8 cellular contexts compared by ENCODE assay signal in genomic region chr7:34759477-34760125, GRCh38.
DNase-seq lines count a peak whose midpoint lies in the region; ATAC-seq, FAIRE-seq and TF ChIP-seq lines count a peak whose summit lies in the region.

No MANE protein-coding gene starts in this region.

- H3K36me3 ChIP-seq in small intestine (ENCODE audit: control insufficient read depth in 2 of 2, insufficient read depth in 2 of 2, low read length in 2 of 2) (no peaks in the 10 kb centered on the region), gastrocnemius medialis (no peaks in the 10 kb centered on the region)

- peak in 2 of 5 experiments; percentile 22 to 29 for TF ChIP-seq CTCF in gastrocnemius medialis (IDR thresholded peaks at IDR 0.05 in 4 of 5, conservative IDR thresholded peaks at IDR 0.05 in 1 of 5)

- 71 to 76% (median 74%) methylated on average over 3 of the region's 3 CpGs for WGBS in small intestine, 3 donors

- no peak for TF ChIP-seq POLR2A in gastrocnemius medialis (IDR thresholded peaks at IDR 0.05)

- in situ Hi-C loops in gastrocnemius medialis (cut with MboI; ENCODE audit: low sequenced_read_pairs in 4 of 4): no loop called here

- H3K27me3 ChIP-seq in small intestine (ENCODE audit: control insufficient read depth in 2 of 2, insufficient read depth in 2 of 2, low read length in 2 of 2): no peaks in the 10 kb centered on the region
- no peaks in the 10 kb centered on the region for H3K27me3 ChIP-seq in gastrocnemius medialis

- no peaks in the 10 kb centered on the region for H3K9me3 ChIP-seq in small intestine (ENCODE audit: control insufficient read depth, low read depth)
- H3K9me3 ChIP-seq in gastrocnemius medialis: no peaks in the 10 kb centered on the region

- intact Hi-C loops in gastrocnemius medialis (cut with DNase I; ENCODE audit: low total_unique reads): no loop called here

- ATAC-seq in HG03442 (IDR thresholded peaks at IDR 0.05; ENCODE audit: unreplicated experiment) (peak; percentile 42), gastrocnemius medialis (no peak), HG03457 (IDR thresholded peaks at IDR 0.05; ENCODE audit: unreplicated experiment) (no peak)

- no peak for FAIRE-seq in small intestine (lab: Jason Lieb, UNC)

- no peak overlapping the region for H3K27ac ChIP-seq in small intestine (ENCODE audit: low read depth in 1 of 2, low read length in 1 of 2)
- no peak overlapping the region for H3K27ac ChIP-seq in gastrocnemius medialis

- no peaks in the 10 kb centered on the region for H3K4me1 ChIP-seq in small intestine (ENCODE audit: control insufficient read depth in 2 of 2, insufficient read depth in 1 of 2, low read depth in 1 of 2, low read length in 1 of 2)
- H3K4me1 ChIP-seq in gastrocnemius medialis: no peaks in the 10 kb centered on the region

- H3K4me3 ChIP-seq in small intestine (ENCODE audit: low read depth in 1 of 2, low read length in 2 of 2) (no peak overlapping the region), gastrocnemius medialis (no peak overlapping the region)

- DNase-seq in GM03348 (ENCODE audit: low spot score): peak; percentile 60
- DNase-seq in RKO (ENCODE audit: low spot score): peak; percentile 59
- peak; percentile 9 for DNase-seq in fibroblast of the conjunctiva (ENCODE audit: low read depth)
- peak; percentile 27 for DNase-seq in small intestine
- no peak for DNase-seq in gastrocnemius medialis
- DNase-seq in activated T-cell treated with anti-CD3 and anti-CD28 coated beads for 4 hours: no peak

Comparison
In these comparisons a context has a peak if more than half of its experiments do, and no peak if none do; other contexts are left out.
1. DNase-seq: peak in GM03348 (single experiment), RKO (single experiment), fibroblast of the conjunctiva (single experiment) and small intestine (single experiment); none in gastrocnemius medialis (0 of 2) and activated T-cell treated with anti-CD3 and anti-CD28 coated beads for 4 hours (single experiment).